15 cellular contexts compared by ENCODE assay signal in genomic region chr10:122688293-122688989, GRCh38. TPM values are rescaled to one million over a fixed set of nuclear protein-coding genes. Genes with fewer than 3 reads are reported as not detected.
DNase-seq lines count a peak whose midpoint lies in the region; ATAC-seq, FAIRE-seq and TF ChIP-seq lines count a peak whose summit lies in the region.
"Had no signal": no experiment of that assay in that cellular context is flagged by ENCODE, and none has a peak within 500 bp of the region (broad histone marks: within the 10 kb centered on the region; RNA-seq: fewer than 3 reads in every experiment).

No MANE protein-coding gene starts in this region.

- no peak overlapping the region for H3K4me2 ChIP-seq in endothelial cell of umbilical vein (ENCODE audit: insufficient read depth, low read length)

- H3K4me3 Mint-ChIP-seq in MCF 10A (ENCODE audit: unreplicated experiment) (no peak overlapping the region), mesothelial cell of epicardium (no peak overlapping the region)

- DNase-seq in MCF 10A (ENCODE audit: unreplicated experiment) (peak; percentile 22), breast epithelium (ENCODE audit: low spot score in 2 of 2) (no peak), endothelial cell of umbilical vein (ENCODE audit: low read depth, low spot score) (peak; percentile 32), lung microvascular endothelial cell (ENCODE audit: low read depth in 2 of 2) (peak; percentile 17 to 85), DMS 273 (lab: John Stamatoyannopoulos, UW; ENCODE audit: unreplicated experiment) (no peak), mesothelial cell of epicardium (ENCODE audit: low spot score in 2 of 2, unreplicated experiment in 2 of 2) (no peak)
- DNase-seq: activated CD4-positive, CD25-positive, alpha-beta regulatory T cell treated with anti-CD3 and anti-CD28 coated beads, Interleukin-2, amount 50 U/mL, for 72 hours; DMS79; glutamatergic neuron; KBM-7 had no signal

- H3K4me1 Mint-ChIP-seq in MCF 10A (ENCODE audit: insufficient read depth, unreplicated experiment), result no peaks in the 10 kb centered on the region
- no peaks in the 10 kb centered on the region for H3K4me1 Mint-ChIP-seq in mesothelial cell of epicardium

- H3K27ac ChIP-seq in breast epithelium (no peak overlapping the region), endothelial cell of umbilical vein (ENCODE audit: insufficient read depth, low read depth, low read length) (no peak overlapping the region)
- H3K27ac ChIP-seq: SJCRH30 had no signal

- no peak overlapping the region for H3K27ac Mint-ChIP-seq in MCF 10A (ENCODE audit: low read depth, unreplicated experiment)
- no peak overlapping the region for H3K27ac Mint-ChIP-seq in mesothelial cell of epicardium

- H3K27me3 ChIP-seq in breast epithelium (peaks cover 0 to 5% of the 10 kb centered on the region in 2 donors), endothelial cell of umbilical vein (ENCODE audit: control insufficient read depth in 2 of 2, insufficient read depth in 2 of 2, low read length in 2 of 2) (no peaks in the 10 kb centered on the region)
- H3K27me3 ChIP-seq: SJCRH30 had no signal

- FAIRE-seq in endothelial cell of umbilical vein (lab: Jason Lieb, UNC), result peak; percentile 15

- no peaks in the 10 kb centered on the region for H4K20me1 ChIP-seq in endothelial cell of umbilical vein (replicated peaks; ENCODE audit: control insufficient read depth, extremely low read depth, insufficient read depth, low read length)

- POLR2A ChIA-PET in MCF 10A (lab: Yijun Ruan, JAX) (no interaction called here), endothelial cell of umbilical vein (lab: Charles Lee) (no interaction called here)

- BruUV-seq in MCF 10A (replicated peaks; lab: Mats Ljungman, UMichigan), result no TSS peak
- BruUV-seq in endothelial cell of umbilical vein (replicated peaks; lab: Mats Ljungman, UMichigan), result no TSS peak

- intact Hi-C loops in MCF 10A (cut with micrococcal nuclease), result no loop called here
- intact Hi-C loops in breast epithelium (cut with DNase I; ENCODE audit: low total_unique reads), result no loop called here
- intact Hi-C loops in endothelial cell of umbilical vein (cut with micrococcal nuclease), result no loop called here

- TF ChIP-seq POLR2A in breast epithelium (IDR thresholded peaks at IDR 0.05), result no peak
- TF ChIP-seq POLR2A in endothelial cell of umbilical vein (IDR thresholded peaks at IDR 0.05; ENCODE audit: low read depth, low read length), result no peak

- no peaks in the 10 kb centered on the region for H3K4me1 ChIP-seq in breast epithelium
- no peaks in the 10 kb centered on the region for H3K4me1 ChIP-seq in endothelial cell of umbilical vein (ENCODE audit: control insufficient read depth, extremely low read depth, insufficient read depth, low read length)
- H3K4me1 ChIP-seq: SJCRH30 had no signal

- no peaks in the 10 kb centered on the region for H3K9me3 Mint-ChIP-seq in MCF 10A (ENCODE audit: unreplicated experiment)
- peaks cover 4% of the 10 kb centered on the region for H3K9me3 Mint-ChIP-seq in mesothelial cell of epicardium

- H3K9me3 ChIP-seq in breast epithelium, result no peaks in the 10 kb centered on the region
- no peaks in the 10 kb centered on the region for H3K9me3 ChIP-seq in endothelial cell of umbilical vein (replicated peaks; ENCODE audit: control insufficient read depth, insufficient read depth, low read length)
- H3K9me3 ChIP-seq: SJCRH30 had no signal

- H3K36me3 Mint-ChIP-seq in MCF 10A (ENCODE audit: insufficient read depth, unreplicated experiment), result no peaks in the 10 kb centered on the region
- no peaks in the 10 kb centered on the region for H3K36me3 Mint-ChIP-seq in mesothelial cell of epicardium

- no peak for TF ChIP-seq CTCF in MCF 10A (IDR thresholded peaks at IDR 0.05; ENCODE audit: unreplicated experiment)
- TF ChIP-seq CTCF in breast epithelium (IDR thresholded peaks at IDR 0.05), result no peak
- no peak for TF ChIP-seq CTCF in endothelial cell of umbilical vein (IDR thresholded peaks at IDR 0.05; ENCODE audit: extremely low read depth in 1 of 2, insufficient read depth in 1 of 2, low read depth in 1 of 2, low read length in 2 of 2)
- no peak for TF ChIP-seq CTCF in mesothelial cell of epicardium (IDR thresholded peaks at IDR 0.05; ENCODE audit: unreplicated experiment)

- CTCF ChIA-PET in MCF 10A (lab: Yijun Ruan, JAX), result interaction anchor here (0.7 kb wide), 1 partner anchor 114 kb away, joined by 3 read pairs; no protein-coding TSS in a partner anchor
- CTCF ChIA-PET in endothelial cell of umbilical vein (lab: Charles Lee), result interaction anchor here (0.7 to 2.3 kb wide), 8 partner anchors 11 to 421 kb away, joined by 3 to 19 read pairs (median 3); no protein-coding TSS in a partner anchor

- H3K36me3 ChIP-seq in breast epithelium (no peaks in the 10 kb centered on the region), endothelial cell of umbilical vein (ENCODE audit: control insufficient read depth in 2 of 2, extremely low read depth in 1 of 2, insufficient read depth in 2 of 2, low read length in 2 of 2) (no peaks in the 10 kb centered on the region)
- H3K36me3 ChIP-seq: SJCRH30 had no signal

- ATAC-seq in GM21737 (IDR thresholded peaks at IDR 0.05; ENCODE audit: unreplicated experiment) (no peak), GM18868 (IDR thresholded peaks at IDR 0.05; ENCODE audit: unreplicated experiment) (no peak)

- H3K79me2 ChIP-seq in endothelial cell of umbilical vein (ENCODE audit: control insufficient read depth, insufficient read depth, low read length), result no peaks in the 10 kb centered on the region

- dilution Hi-C loops in endothelial cell of umbilical vein (cut with MboI; ENCODE audit: extremely low pct_ligation_motif_present, low sequenced_read_pairs), result no loop called here

- H2AFZ ChIP-seq in endothelial cell of umbilical vein (ENCODE audit: low read depth, low read length), result no peak overlapping the region

- no peaks in the 10 kb centered on the region for H3K9me1 ChIP-seq in endothelial cell of umbilical vein (replicated peaks; ENCODE audit: control insufficient read depth, extremely low read depth, insufficient read depth, low read length)

- H3K27me3 Mint-ChIP-seq in MCF 10A (ENCODE audit: insufficient read depth, unreplicated experiment) (peaks cover 69% of the 10 kb centered on the region), mesothelial cell of epicardium (ENCODE audit: low read depth) (peaks cover 44% of the 10 kb centered on the region)

- H3K4me3 ChIP-seq in breast epithelium (no peak overlapping the region), endothelial cell of umbilical vein (replicated peaks in 1 of 3; ENCODE audit: insufficient read depth in 1 of 3, low read depth in 1 of 3, low read length in 3 of 3) (no peak overlapping the region)
- H3K4me3 ChIP-seq: SJCRH30 had no signal

- H3K9ac ChIP-seq in endothelial cell of umbilical vein (replicated peaks; ENCODE audit: extremely low read depth, insufficient read depth, low read length), result no peak overlapping the region

TF ChIP-seq in endothelial cell of umbilical vein, 7 proteins besides CTCF, POLR2A, EP300 and RAD21:
- no peak for TF ChIP-seq EZH2 (IDR thresholded peaks at IDR 0.05; ENCODE audit: borderline replicate concordance, low read depth, low read length, severe bottlenecking)
- TF ChIP-seq GATA2 (IDR thresholded peaks at IDR 0.05; ENCODE audit: insufficient read depth, insufficient read length, low read depth, low read length), result no peak
- no peak for TF ChIP-seq JUN (IDR thresholded peaks at IDR 0.05; ENCODE audit: borderline replicate concordance, insufficient read depth, insufficient read length, low read depth)
- TF ChIP-seq POLR2AphosphoS5 (IDR thresholded peaks at IDR 0.05; ENCODE audit: insufficient read depth, low read depth, low read length), result no peak
- no peak for TF ChIP-seq MYC (IDR thresholded peaks at IDR 0.05; ENCODE audit: low read depth, low read length)
- no peak for TF ChIP-seq FOS (IDR thresholded peaks at IDR 0.05; ENCODE audit: borderline replicate concordance, insufficient read depth, low read length)
- no peak for TF ChIP-seq MAX (IDR thresholded peaks at IDR 0.05; ENCODE audit: insufficient read depth, insufficient read length)

RNA-seq across cellular contexts. Expression of gene C10orf120, which starts 11.2 kb away (rescaled TPM):
- total RNA-seq in MCF 10A (2022) (not detected in 2 replicates), breast epithelium (not detected), endothelial cell of umbilical vein (not detected in 2 replicates), lung microvascular endothelial cell (not detected in 2 replicates), mesothelial cell of epicardium (not detected in 3 replicates)
- polyA plus RNA-seq in endothelial cell of umbilical vein, result not detected in 2 replicates
- polyA plus RNA-seq in endothelial cell of umbilical vein (2011; cell fraction: cytosol; rRNA removed), result not detected in 2 replicates
- not detected in 2 replicates for polyA plus RNA-seq in endothelial cell of umbilical vein (2011; cell fraction: nucleus; rRNA removed)
- not detected in 2 replicates for polyA plus RNA-seq in endothelial cell of umbilical vein (2012)
- polyA minus RNA-seq in endothelial cell of umbilical vein, result not detected in 2 replicates
- polyA minus RNA-seq in endothelial cell of umbilical vein (2011; cell fraction: cytosol; rRNA and poly(A)+ RNA removed), result not detected
- not detected in 2 replicates for polyA minus RNA-seq in endothelial cell of umbilical vein (2011; cell fraction: nucleus; rRNA and poly(A)+ RNA removed)
- total RNA-seq: cerebellum, SJCRH30, skeletal muscle tissue had no signal

Comparison
In these comparisons a context has a peak if more than half of its experiments do, and no peak if none do; other contexts are left out.
1. DNase-seq: peak in MCF 10A (single experiment), endothelial cell of umbilical vein (single experiment) and lung microvascular endothelial cell (2 of 2); none in breast epithelium (0 of 2), DMS 273 (single experiment) and mesothelial cell of epicardium (0 of 2).